21 cellular contexts compared by ENCODE assay signal in genomic region chr5:99349842-99350241, GRCh38.
"Had no signal": no experiment of that assay in that cellular context is flagged by ENCODE, and none has a peak within 500 bp of the region (broad histone marks: within the 10 kb centered on the region; RNA-seq: fewer than 3 reads in every experiment).

No MANE protein-coding gene starts in this region.

- H3K4me3 ChIP-seq: skin epidermis, tibial artery had no signal

- ATAC-seq: natural killer cell, right cardiac atrium had no signal

- H3K4me1 ChIP-seq: tibial artery had no signal

- H3K27me3 ChIP-seq: brain microvascular endothelial cell, tibial artery had no signal

- H3K27ac ChIP-seq: brain microvascular endothelial cell, skin epidermis, tibial artery had no signal

- H3K9me3 ChIP-seq: tibial artery had no signal

- DNase-seq: activated CD4-positive, alpha-beta T cell treated with anti-CD3 and anti-CD28 coated beads, Interleukin-2, amount 50 U/mL, for 1 hour; activated naive CD4-positive, alpha-beta T cell; activated T-cell treated with anti-CD3 and anti-CD28 coated beads for 4 hours; anterior cingulate cortex; brain microvascular endothelial cell; cortex of kidney; effector memory CD4-positive, alpha-beta T cell; foreskin fibroblast; glutamatergic neuron; hypothalamus; kidney; mesendoderm; natural killer cell; nucleus accumbens; right cardiac atrium; stimulated activated CD4-positive, alpha-beta T cell treated with anti-CD3 and anti-CD28 coated beads, Interleukin-15, amount 100 ng/mL, for 24 hours; stimulated activated CD4-positive, alpha-beta T cell treated with anti-CD3 and anti-CD28 coated beads, Interleukin-4, amount 100 ng/mL, for 24 hours; stimulated activated naive CD4-positive, alpha-beta T cell; tibial artery had no signal

- FAIRE-seq: kidney, urothelium cell line had no signal

- H3K36me3 ChIP-seq: brain microvascular endothelial cell, tibial artery had no signal
